Comparison of ENCODE assay signal across 28 cellular contexts in the genomic region with DNA sequence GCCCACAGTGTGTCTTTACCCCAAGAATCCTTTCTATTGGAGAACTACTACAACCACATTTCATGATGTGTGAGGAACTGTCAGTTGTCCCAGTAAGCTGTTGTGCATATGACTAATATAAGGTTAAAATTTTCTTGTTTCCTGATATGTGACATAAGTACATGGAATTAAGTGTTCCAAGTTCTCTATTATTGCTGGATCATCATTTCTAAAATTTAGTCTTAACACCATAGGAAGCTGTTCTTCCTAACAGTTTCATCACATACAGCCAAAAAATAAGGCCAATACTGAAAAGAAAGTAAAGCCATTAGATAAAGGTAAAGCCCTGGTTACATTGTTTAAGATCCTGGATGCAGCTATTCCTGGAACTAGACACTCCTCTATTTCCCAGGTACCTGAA.
"Had no signal": no experiment of that assay in that cellular context is flagged by ENCODE, and none has a peak within 500 bp of the region (broad histone marks: within the 10 kb centered on the region; RNA-seq: fewer than 3 reads in every experiment).

No MANE protein-coding gene starts in this region.

- H3K27ac ChIP-seq: colonic mucosa, coronary artery, dorsolateral prefrontal cortex, epithelial cell of prostate, esophagus muscularis mucosa, esophagus squamous epithelium, foreskin keratinocyte, gastrocnemius medialis, gastroesophageal sphincter, heart left ventricle, heart right ventricle had no signal

- H3K4me3 ChIP-seq: colonic mucosa, coronary artery, dorsolateral prefrontal cortex, esophagus muscularis mucosa, esophagus squamous epithelium, gastrocnemius medialis, gastroesophageal sphincter, heart left ventricle, heart right ventricle had no signal

- H3K4me1 ChIP-seq: colonic mucosa, esophagus muscularis mucosa, esophagus squamous epithelium, foreskin keratinocyte, gastrocnemius medialis, gastroesophageal sphincter, heart left ventricle, heart right ventricle had no signal

- H3K27me3 ChIP-seq: colonic mucosa, dorsolateral prefrontal cortex, esophagus muscularis mucosa, esophagus squamous epithelium, foreskin keratinocyte, gastrocnemius medialis, gastroesophageal sphincter, heart left ventricle, heart right ventricle had no signal

- H3K36me3 ChIP-seq: colonic mucosa, esophagus muscularis mucosa, esophagus squamous epithelium, gastrocnemius medialis, gastroesophageal sphincter, heart left ventricle, heart right ventricle had no signal

- FAIRE-seq: colon, endometrium, endothelial cell of umbilical vein, frontal cortex had no signal

- ATAC-seq: effector memory CD8-positive, alpha-beta T cell; esophagus mucosa; foreskin keratinocyte; gastrocnemius medialis; gastroesophageal sphincter; heart left ventricle; heart right ventricle had no signal

- DNase-seq: colonic mucosa; cortex of kidney; dermis blood vessel endothelial cell; dorsolateral prefrontal cortex; effector CD4-positive, alpha-beta T cell; effector CD8-positive, alpha-beta T cell; effector memory CD4-positive, alpha-beta T cell; effector memory CD8-positive, alpha-beta T cell; endodermal cell; erythroblast; esophagus squamous epithelium; foreskin fibroblast; foreskin keratinocyte; foreskin melanocyte; gastrocnemius medialis; glutamatergic neuron; head of caudate nucleus; heart left ventricle; heart right ventricle had no signal

- H3K9me3 ChIP-seq: colonic mucosa, esophagus muscularis mucosa, esophagus squamous epithelium, gastrocnemius medialis, gastroesophageal sphincter, heart right ventricle had no signal
